1 cellular context compared by ENCODE assay signal in genomic region chr16:50547340-50547865, GRCh38.
TF ChIP-seq lines count a peak whose summit lies in the region.

No MANE protein-coding gene starts in this region.

TF ChIP-seq in HepG2, 621 proteins besides CTCF, POLR2A, EP300 and RAD21 (continued from another document and continues in another):
- TF ChIP-seq ZNF800 (CRISPR knock-in tag; IDR thresholded peaks at IDR 0.05) = no peak
- no peak for TF ChIP-seq ZNF253 (CRISPR knock-in tag; IDR thresholded peaks at IDR 0.05; ENCODE audit: borderline replicate concordance)
- no peak for TF ChIP-seq ZNF317 (CRISPR knock-in tag; IDR thresholded peaks at IDR 0.05)
- 0 out of 2 replicates have a peak, but pooled peaks have one; percentile 57 for TF ChIP-seq SMAD3 (CRISPR knock-in tag; IDR thresholded peaks at IDR 0.05)
- TF ChIP-seq FOXP1 (IDR thresholded peaks at IDR 0.05) = no peak
- no peak; the same call in none of the 2 replicates for TF ChIP-seq FOXP1 (CRISPR knock-in tag; IDR thresholded peaks at IDR 0.05)
- TF ChIP-seq HOXA7 (CRISPR knock-in tag; IDR thresholded peaks at IDR 0.05) = no peak
- peak; percentile 86 for TF ChIP-seq GABPB1 (CRISPR knock-in tag; IDR thresholded peaks at IDR 0.05)
- TF ChIP-seq SOX13 (IDR thresholded peaks at IDR 0.05) = peak; percentile 79
- TF ChIP-seq SOX13 (CRISPR knock-in tag; conservative IDR thresholded peaks at IDR 0.05 in 1 of 2, IDR thresholded peaks at IDR 0.05 in 1 of 2) = peak in 1 of 2 experiments; percentile 85; a peak in 2 of 4 replicates
- no peak for TF ChIP-seq ZUFSP (CRISPR knock-in tag; IDR thresholded peaks at IDR 0.05; ENCODE audit: borderline replicate concordance)
- no peak for TF ChIP-seq CREB3 (CRISPR knock-in tag; IDR thresholded peaks at IDR 0.05)
- peak; percentile 93 for TF ChIP-seq HNRNPL (IDR thresholded peaks at IDR 0.05; ENCODE audit: low read depth, low read length)
- no peak for TF ChIP-seq RARG (CRISPR knock-in tag; IDR thresholded peaks at IDR 0.05; ENCODE audit: low read depth)
- peak; percentile 89 for TF ChIP-seq ASH2L (IDR thresholded peaks at IDR 0.05; ENCODE audit: insufficient read length, low read depth, low read length)
- TF ChIP-seq MAFF (IDR thresholded peaks at IDR 0.05; ENCODE audit: low read depth, low read length) = no peak
- TF ChIP-seq CENPX (CRISPR knock-in tag; IDR thresholded peaks at IDR 0.05) = no peak
- peak; percentile 99 for TF ChIP-seq ZBTB7B (CRISPR knock-in tag; IDR thresholded peaks at IDR 0.05)
- TF ChIP-seq WIZ (CRISPR knock-in tag; IDR thresholded peaks at IDR 0.05) = no peak
- peak; percentile 85 for TF ChIP-seq FOXK1 (CRISPR knock-in tag; IDR thresholded peaks at IDR 0.05; ENCODE audit: borderline replicate concordance, low read depth)
- peak; percentile 39; the same call in 1 of the 2 replicates for TF ChIP-seq TP53 (CRISPR knock-in tag; conservative IDR thresholded peaks at IDR 0.05)
- peak; percentile 95 for TF ChIP-seq RBM39 (IDR thresholded peaks at IDR 0.05; ENCODE audit: low read depth, low read length, poor library complexity, severe bottlenecking)
- no peak for TF ChIP-seq PAX8 (CRISPR knock-in tag; IDR thresholded peaks at IDR 0.05; ENCODE audit: borderline replicate concordance)
- no peak; the same call in none of the 2 replicates for TF ChIP-seq CBFB (CRISPR knock-in tag; IDR thresholded peaks at IDR 0.05)
- peak; percentile 31 for TF ChIP-seq CEBPG (CRISPR knock-in tag; IDR thresholded peaks at IDR 0.05)
- TF ChIP-seq CCDC6 (CRISPR knock-in tag; IDR thresholded peaks at IDR 0.05) = no peak
- TF ChIP-seq ZNF572 (CRISPR knock-in tag; IDR thresholded peaks at IDR 0.05) = 0 out of 2 replicates have a peak, but pooled peaks have one; percentile 76
- no peak for TF ChIP-seq ZNF274 (CRISPR knock-in tag; IDR thresholded peaks at IDR 0.05)
- no peak for TF ChIP-seq HNRNPUL1 (IDR thresholded peaks at IDR 0.05; ENCODE audit: low read depth, low read length)
- TF ChIP-seq ZNF879 (CRISPR knock-in tag; IDR thresholded peaks at IDR 0.05) = peak; percentile 51; the same call in 1 of the 2 replicates
- TF ChIP-seq GLI4 (CRISPR knock-in tag; IDR thresholded peaks at IDR 0.05; ENCODE audit: borderline replicate concordance) = no peak
- TF ChIP-seq ZNF337 (CRISPR knock-in tag; IDR thresholded peaks at IDR 0.05; ENCODE audit: borderline replicate concordance, low read depth) = no peak
- peak; percentile 88 for TF ChIP-seq SALL1 (CRISPR knock-in tag; IDR thresholded peaks at IDR 0.05)
- TF ChIP-seq KDM4B (CRISPR knock-in tag; IDR thresholded peaks at IDR 0.05) = no peak
- no peak for TF ChIP-seq ZNF296 (CRISPR knock-in tag; conservative IDR thresholded peaks at IDR 0.05)
- peak; percentile 25; the same call in 1 of the 2 replicates for TF ChIP-seq GATAD1 (CRISPR knock-in tag; IDR thresholded peaks at IDR 0.05)
- no peak for TF ChIP-seq ZKSCAN5 (CRISPR knock-in tag; IDR thresholded peaks at IDR 0.05)
- no peak for TF ChIP-seq ERF (CRISPR knock-in tag; IDR thresholded peaks at IDR 0.05)
- no peak; the same call in 1 of the 2 replicates for TF ChIP-seq ZSCAN5A (CRISPR knock-in tag; IDR thresholded peaks at IDR 0.05; ENCODE audit: borderline replicate concordance)
- peak; percentile 45; the same call in 1 of the 2 replicates for TF ChIP-seq ZNF614 (CRISPR knock-in tag; IDR thresholded peaks at IDR 0.05; ENCODE audit: borderline replicate concordance)
- peak; percentile 86 for TF ChIP-seq TBL1XR1 (IDR thresholded peaks at IDR 0.05; ENCODE audit: borderline replicate concordance, low read length, partially characterized antibody)
- peak; percentile 73 for TF ChIP-seq CCAR2 (optimal IDR thresholded peaks at IDR 0.05; ENCODE audit: low read depth, low read length)
- TF ChIP-seq ZSCAN31 (CRISPR knock-in tag; IDR thresholded peaks at IDR 0.05; ENCODE audit: low read depth) = no peak
- TF ChIP-seq NR0B2 (CRISPR knock-in tag; IDR thresholded peaks at IDR 0.05) = no peak
- no peak for TF ChIP-seq ATF1 (CRISPR knock-in tag; IDR thresholded peaks at IDR 0.05)
- TF ChIP-seq SCMH1 (CRISPR knock-in tag; IDR thresholded peaks at IDR 0.05; ENCODE audit: borderline replicate concordance) = no peak
- no peak for TF ChIP-seq ZNF10 (CRISPR knock-in tag; IDR thresholded peaks at IDR 0.05; ENCODE audit: borderline replicate concordance, low read depth)
- TF ChIP-seq ZNF24 (IDR thresholded peaks at IDR 0.05) = peak; percentile 79; the same call in 1 of the 2 replicates
- TF ChIP-seq ZNF761 (CRISPR knock-in tag; conservative IDR thresholded peaks at IDR 0.05) = no peak
- TF ChIP-seq ZNF703 (CRISPR knock-in tag; IDR thresholded peaks at IDR 0.05; ENCODE audit: borderline replicate concordance) = no peak
- peak; percentile 70 for TF ChIP-seq RBM22 (optimal IDR thresholded peaks at IDR 0.05; ENCODE audit: low read length)
- TF ChIP-seq ZFP37 (CRISPR knock-in tag; IDR thresholded peaks at IDR 0.05; ENCODE audit: borderline replicate concordance) = no peak
- TF ChIP-seq BHLHE40 (IDR thresholded peaks at IDR 0.05; ENCODE audit: low read length) = peak; percentile 48; the same call in 1 of the 2 replicates
- TF ChIP-seq ELK4 (CRISPR knock-in tag; IDR thresholded peaks at IDR 0.05; ENCODE audit: borderline replicate concordance) = no peak
- no peak for TF ChIP-seq ZNF619 (CRISPR knock-in tag; IDR thresholded peaks at IDR 0.05)
- 0 out of 2 replicates have a peak, but pooled peaks have one; percentile 57 for TF ChIP-seq KAT7 (CRISPR knock-in tag; IDR thresholded peaks at IDR 0.05; ENCODE audit: borderline replicate concordance)
- TF ChIP-seq ZSCAN20 (CRISPR knock-in tag; IDR thresholded peaks at IDR 0.05; ENCODE audit: borderline replicate concordance) = peak; percentile 53; the same call in 1 of the 2 replicates
- TF ChIP-seq TFE3 (CRISPR knock-in tag; IDR thresholded peaks at IDR 0.05) = no peak; the same call in 1 of the 2 replicates
- TF ChIP-seq MATR3 (CRISPR knock-in tag; IDR thresholded peaks at IDR 0.05) = no peak
- no peak for TF ChIP-seq ZNF597 (CRISPR knock-in tag; IDR thresholded peaks at IDR 0.05)
- peak; percentile 87; the same call in 1 of the 2 replicates for TF ChIP-seq ZNF512B (CRISPR knock-in tag; IDR thresholded peaks at IDR 0.05; ENCODE audit: borderline replicate concordance)
- no peak; the same call in 1 of the 2 replicates for TF ChIP-seq ZFP82 (CRISPR knock-in tag; IDR thresholded peaks at IDR 0.05; ENCODE audit: borderline replicate concordance)
- TF ChIP-seq SOX6 (IDR thresholded peaks at IDR 0.05) = no peak
- peak; percentile 92 for TF ChIP-seq SOX6 (CRISPR knock-in tag; IDR thresholded peaks at IDR 0.05)
